Comparison of ENCODE assay signal across 8 cellular contexts in the genomic region with DNA sequence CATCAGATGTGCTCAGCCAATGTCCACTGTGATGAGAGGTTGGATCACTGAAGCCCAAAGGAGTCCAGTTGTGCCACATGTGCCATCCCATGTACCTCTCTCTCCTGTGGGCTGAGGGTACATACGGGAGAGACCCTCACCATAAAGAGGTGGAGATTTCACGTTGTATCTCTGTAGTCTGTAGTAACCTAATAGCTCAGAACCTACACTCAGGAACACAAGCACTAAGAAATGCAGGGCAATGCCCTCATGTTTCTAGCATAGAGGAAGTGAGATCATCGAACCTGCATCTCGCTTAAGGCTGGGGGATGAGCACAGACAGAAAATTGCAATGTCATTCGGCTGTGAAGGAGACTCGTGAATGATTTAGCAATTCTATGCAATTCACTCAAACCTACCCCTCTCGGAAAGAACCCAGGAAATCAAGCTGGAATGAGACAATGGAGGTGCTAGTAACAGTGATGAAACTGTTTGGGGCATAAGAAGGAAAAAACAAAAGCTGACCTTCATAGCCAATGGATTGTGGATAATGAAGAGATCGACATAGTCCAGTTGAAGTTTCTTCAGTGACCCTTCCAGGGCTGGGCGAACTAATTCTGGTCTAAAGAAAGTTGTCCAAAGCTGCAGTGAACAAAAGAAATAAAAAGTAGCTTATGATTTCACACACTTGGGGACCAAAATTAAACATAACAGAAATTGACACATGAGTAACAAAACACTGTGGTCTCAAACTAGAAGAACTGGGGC.
DNase-seq lines count a peak whose midpoint lies in the region; ATAC-seq lines count a peak whose summit lies in the region.

No MANE protein-coding gene starts in this region.

- DNase-seq in DMS53 (lab: John Stamatoyannopoulos, UW) = peak; percentile 46
- no peak for DNase-seq in DMS53 treated with DMSO at 0.1 percent for 48 hours (lab: John Stamatoyannopoulos, UW; ENCODE audit: unreplicated experiment)
- no peak for DNase-seq in T-helper 17 cell
- DNase-seq in kidney glomerular epithelial cell (lab: John Stamatoyannopoulos, UW) = peak; percentile 78
- no peak for DNase-seq in G401 (ENCODE audit: low spot score)
- DNase-seq in putamen (ENCODE audit: low spot score) = no peak
- DNase-seq in COLO668 (lab: John Stamatoyannopoulos, UW; ENCODE audit: unreplicated experiment) = no peak

- ATAC-seq in HG03103 (IDR thresholded peaks at IDR 0.05; ENCODE audit: low read depth, unreplicated experiment) = peak; percentile 81
- peak; percentile 77 for ATAC-seq in T-helper 17 cell

- H3K27me3 Mint-ChIP-seq in T-helper 17 cell = no peaks in the 10 kb centered on the region

- peak overlapping the region; percentile 75 for H3K27ac Mint-ChIP-seq in T-helper 17 cell

- peaks cover 7% of the 10 kb centered on the region for H3K36me3 Mint-ChIP-seq in T-helper 17 cell (ENCODE audit: low read depth)

- in situ Hi-C loops in G401 (cut with HindIII; ENCODE audit: low sequenced_read_pairs) = no loop called here

- H3K4me1 Mint-ChIP-seq in T-helper 17 cell = peaks cover 20% of the 10 kb centered on the region

- H3K9me3 ChIP-seq in T-helper 17 cell (ENCODE audit: control insufficient read depth, low read length, poor library complexity, severe bottlenecking) = no peaks in the 10 kb centered on the region

- H3K4me3 Mint-ChIP-seq in T-helper 17 cell = peak overlapping the region; percentile 36

Comparison
In these comparisons a context has a peak if more than half of its experiments do, and no peak if none do; other contexts are left out.
1. DNase-seq: peak in DMS53 (single experiment) and kidney glomerular epithelial cell (single experiment); none in DMS53 treated with DMSO at 0.1 percent for 48 hours (single experiment), T-helper 17 cell (0 of 3), G401 (single experiment), putamen (single experiment) and COLO668 (single experiment).